Comparison of ENCODE assay signal across 22 cellular contexts in the genomic region with DNA sequence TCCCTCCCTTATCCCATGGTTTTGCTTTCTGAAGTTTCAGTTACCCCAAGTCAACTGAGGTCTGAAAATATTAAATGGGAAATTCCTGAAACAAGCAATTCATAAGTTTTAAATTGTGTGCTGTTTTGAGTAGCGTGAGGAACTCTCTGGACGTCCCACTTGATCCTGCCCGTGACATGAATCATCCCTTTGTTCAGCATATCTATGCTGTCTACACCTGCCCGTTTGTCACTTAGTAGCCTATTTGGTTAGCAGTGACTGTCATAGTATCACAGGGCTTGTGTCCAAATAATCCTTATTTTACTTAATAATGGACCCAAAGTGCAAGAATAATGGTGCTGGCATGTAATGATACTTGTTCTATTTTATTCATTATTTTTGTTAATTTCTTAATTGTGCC.
"Had no signal": no experiment of that assay in that cellular context is flagged by ENCODE, and none has a peak within 500 bp of the region (broad histone marks: within the 10 kb centered on the region; RNA-seq: fewer than 3 reads in every experiment).

No MANE protein-coding gene starts in this region.

- H3K36me3 ChIP-seq: ascending aorta, right atrium auricular region, vagina had no signal

- DNase-seq: activated CD4-positive, alpha-beta T cell treated with anti-CD3 and anti-CD28 coated beads, Interleukin-2, amount 10 ng/mL, durations not matched to agents 24 days and 14 days; activated CD8-positive, alpha-beta memory T cell treated with anti-CD3 and anti-CD28 coated beads, Interleukin-2, amount 50 U/mL, for 4 hours; activated CD8-positive, alpha-beta T cell treated with anti-CD3 and anti-CD28 coated beads for 36 hours; activated effector memory CD4-positive, alpha-beta T cell treated with Interleukin-2 at 50 U/mL for 16 hours; activated naive CD4-positive, alpha-beta T cell treated with anti-CD3 and anti-CD28 coated beads, Interleukin-2, amount 10 ng/mL, durations not matched to agents 7 days and 5 days; activated naive CD8-positive, alpha-beta T cell treated with anti-CD3 and anti-CD28 coated beads, Interleukin-2, amount 50 U/mL, for 24 hours; activated T-cell treated with anti-CD3 and anti-CD28 coated beads, Interleukin-2, amount 50 U/mL, for 48 hours; cerebellar nuclear complex; cortex of kidney; nephron progenitor cell; occipital lobe; T1000 had no signal

- H3K27ac ChIP-seq: ascending aorta, esophagus muscularis mucosa, right atrium auricular region, skin epidermis, vagina had no signal

- H3K27me3 Mint-ChIP-seq: activated CD4-positive, alpha-beta T cell treated with anti-CD3 and anti-CD28 coated beads, Interleukin-2, amount 10 ng/mL, durations not matched to agents 24 days and 14 days; activated CD8-positive, alpha-beta T cell treated with anti-CD3 and anti-CD28 coated beads for 36 hours; activated naive CD4-positive, alpha-beta T cell treated with anti-CD3 and anti-CD28 coated beads, Interleukin-2, amount 10 ng/mL, durations not matched to agents 7 days and 5 days; activated naive CD8-positive, alpha-beta T cell treated with anti-CD3 and anti-CD28 coated beads, Interleukin-2, amount 50 U/mL, for 24 hours; stimulated activated naive CD8-positive, alpha-beta T cell treated with anti-CD3 and anti-CD28 coated beads, Interleukin-15, Interleukin-2, amounts not matched to agents 100 ng/mL and 50 ng/mL, for 24 hours had no signal

- H3K9me3 ChIP-seq: ascending aorta, esophagus muscularis mucosa, right atrium auricular region, vagina had no signal

- FAIRE-seq: islet of Langerhans had no signal

- H3K9me3 Mint-ChIP-seq: activated CD4-positive, alpha-beta T cell treated with anti-CD3 and anti-CD28 coated beads, Interleukin-2, amount 10 ng/mL, durations not matched to agents 24 days and 14 days; activated CD8-positive, alpha-beta T cell treated with anti-CD3 and anti-CD28 coated beads for 36 hours; activated naive CD4-positive, alpha-beta T cell treated with anti-CD3 and anti-CD28 coated beads, Interleukin-2, amount 10 ng/mL, durations not matched to agents 7 days and 5 days; activated naive CD8-positive, alpha-beta T cell treated with anti-CD3 and anti-CD28 coated beads, Interleukin-2, amount 50 U/mL, for 24 hours; mesothelial cell of epicardium; nephron progenitor cell; stimulated activated naive CD8-positive, alpha-beta T cell treated with anti-CD3 and anti-CD28 coated beads, Interleukin-15, Interleukin-2, amounts not matched to agents 100 ng/mL and 50 ng/mL, for 24 hours had no signal

- H3K4me3 Mint-ChIP-seq: activated CD4-positive, alpha-beta T cell treated with anti-CD3 and anti-CD28 coated beads, Interleukin-2, amount 10 ng/mL, durations not matched to agents 24 days and 14 days; activated CD8-positive, alpha-beta T cell treated with anti-CD3 and anti-CD28 coated beads for 36 hours; activated naive CD4-positive, alpha-beta T cell treated with anti-CD3 and anti-CD28 coated beads, Interleukin-2, amount 10 ng/mL, durations not matched to agents 7 days and 5 days; activated naive CD8-positive, alpha-beta T cell treated with anti-CD3 and anti-CD28 coated beads, Interleukin-2, amount 50 U/mL, for 24 hours; mesothelial cell of epicardium; nephron progenitor cell; stimulated activated naive CD8-positive, alpha-beta T cell treated with anti-CD3 and anti-CD28 coated beads, Interleukin-15, Interleukin-2, amounts not matched to agents 100 ng/mL and 50 ng/mL, for 24 hours had no signal

- H3K4me3 ChIP-seq: ascending aorta, esophagus muscularis mucosa, lung, right atrium auricular region, skin epidermis, vagina had no signal

- H3K27ac Mint-ChIP-seq: activated CD4-positive, alpha-beta T cell treated with anti-CD3 and anti-CD28 coated beads, Interleukin-2, amount 10 ng/mL, durations not matched to agents 24 days and 14 days; activated CD8-positive, alpha-beta T cell treated with anti-CD3 and anti-CD28 coated beads for 36 hours; activated naive CD4-positive, alpha-beta T cell treated with anti-CD3 and anti-CD28 coated beads, Interleukin-2, amount 10 ng/mL, durations not matched to agents 7 days and 5 days; activated naive CD8-positive, alpha-beta T cell treated with anti-CD3 and anti-CD28 coated beads, Interleukin-2, amount 50 U/mL, for 24 hours; mesothelial cell of epicardium; nephron progenitor cell; stimulated activated naive CD8-positive, alpha-beta T cell treated with anti-CD3 and anti-CD28 coated beads, Interleukin-15, Interleukin-2, amounts not matched to agents 100 ng/mL and 50 ng/mL, for 24 hours had no signal

- ATAC-seq: activated CD8-positive, alpha-beta T cell treated with anti-CD3 and anti-CD28 coated beads for 36 hours; activated naive CD8-positive, alpha-beta T cell treated with anti-CD3 and anti-CD28 coated beads, Interleukin-2, amount 50 U/mL, for 24 hours; left lobe of liver had no signal

- H3K27me3 ChIP-seq: ascending aorta, esophagus muscularis mucosa, right atrium auricular region, vagina had no signal
